In the genomic region with DNA sequence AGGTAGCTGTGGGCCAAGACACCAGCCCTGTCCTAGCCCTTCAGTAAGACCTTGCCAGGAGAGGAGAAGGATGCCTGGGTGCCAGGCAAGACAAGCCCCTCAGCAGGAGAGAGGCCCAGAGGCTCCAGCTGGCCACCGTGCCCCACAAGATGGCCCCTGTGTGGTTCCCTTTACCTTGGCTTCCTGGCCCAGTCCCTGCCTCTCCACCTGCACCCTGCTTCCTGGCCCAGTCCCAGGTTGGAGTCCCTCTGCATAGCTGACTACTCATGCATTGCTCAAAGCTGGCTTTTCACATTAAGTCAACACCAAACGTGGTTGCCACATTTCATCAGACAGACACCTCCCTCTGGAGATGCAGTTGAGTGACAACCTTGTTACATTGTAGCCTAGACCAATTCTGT, we compare ENCODE assay signal across 9 cellular contexts.
DNase-seq lines count a peak whose midpoint lies in the region; ATAC-seq, FAIRE-seq and TF ChIP-seq lines count a peak whose summit lies in the region.
"Had no signal": no experiment of that assay in that cellular context is flagged by ENCODE, and none has a peak within 500 bp of the region (broad histone marks: within the 10 kb centered on the region; RNA-seq: fewer than 3 reads in every experiment).

No MANE protein-coding gene starts in this region.

- no peaks in the 10 kb centered on the region for H3K9me3 ChIP-seq in BLaER1
- no peaks in the 10 kb centered on the region for H3K9me3 ChIP-seq in SU-DHL-6 (ENCODE audit: insufficient read depth, low read length)

- H3K79me2 ChIP-seq in SU-DHL-6 (ENCODE audit: insufficient read depth, low read length) = no peaks in the 10 kb centered on the region

- peak; percentile 58 for DNase-seq in kidney glomerular epithelial cell (lab: John Stamatoyannopoulos, UW)
- no peak for DNase-seq in NCI-H82 treated with DMSO at 0.1 percent for 48 hours (lab: John Stamatoyannopoulos, UW; ENCODE audit: unreplicated experiment)
- DNase-seq in SW480 (ENCODE audit: low spot score) = no peak
- DNase-seq: NCI-H446 treated with DMSO at 0.1 percent for 48 hours had no signal

- H2AFZ ChIP-seq in SU-DHL-6 (ENCODE audit: low read depth, low read length, severe bottlenecking) = no peak overlapping the region

- peaks cover 40% of the 10 kb centered on the region for H3K4me1 ChIP-seq in BLaER1

- peak overlapping the region; percentile 32 for H3K4me2 ChIP-seq in BLaER1
- H3K4me2 ChIP-seq in SU-DHL-6 (ENCODE audit: low read depth, low read length, poor library complexity, severe bottlenecking) = no peak overlapping the region

- peaks cover 43% of the 10 kb centered on the region for H3K27me3 ChIP-seq in BLaER1
- H3K27me3 ChIP-seq in SU-DHL-6 (ENCODE audit: low read length) = no peaks in the 10 kb centered on the region

- H3K36me3 ChIP-seq in BLaER1 = peaks cover 36% of the 10 kb centered on the region
- H3K36me3 ChIP-seq in SU-DHL-6 (ENCODE audit: low read length) = no peaks in the 10 kb centered on the region

- H3K4me3 ChIP-seq in BLaER1 = no peak overlapping the region
- H3K4me3 ChIP-seq in SU-DHL-6 (ENCODE audit: insufficient read depth, low read length, poor library complexity, severe bottlenecking) = no peak overlapping the region

- H3K27ac ChIP-seq in BLaER1 (no peak overlapping the region), SU-DHL-6 (ENCODE audit: low read depth, low read length) (0 out of 2 replicates have a peak overlapping the region, but pooled peaks have one; percentile 8)

- no peak for TF ChIP-seq CTCF in SU-DHL-6 (IDR thresholded peaks at IDR 0.05; ENCODE audit: insufficient read depth, low read length, poor library complexity, severe bottlenecking)

- 0 out of 2 replicates have a peak overlapping the region, but pooled peaks have one; percentile 41 for H3K9ac ChIP-seq in BLaER1
- H3K9ac ChIP-seq in SU-DHL-6 (ENCODE audit: low read length) = no peak overlapping the region

- H4K20me1 ChIP-seq in BLaER1 (peaks cover 25% of the 10 kb centered on the region), SU-DHL-6 (ENCODE audit: low read depth, low read length) (no peaks in the 10 kb centered on the region)

- H3F3A ChIP-seq in SU-DHL-6 (ENCODE audit: insufficient read depth) = peaks cover 13% of the 10 kb centered on the region

- FAIRE-seq in G401.6 (lab: Jason Lieb, UNC) = peak; percentile 27

- ATAC-seq in HG03354 (IDR thresholded peaks at IDR 0.05; ENCODE audit: poor library complexity, severe bottlenecking, unreplicated experiment) (no peak), HG03520 (IDR thresholded peaks at IDR 0.05; ENCODE audit: unreplicated experiment) (no peak)

- H3K9me2 ChIP-seq in SU-DHL-6 (replicated peaks; ENCODE audit: insufficient read depth, low read length) = no peaks in the 10 kb centered on the region
